23 cellular contexts compared by ENCODE assay signal in genomic region chr7:22316914-22317313, GRCh38. TPM values are rescaled to one million over a fixed set of nuclear protein-coding genes. Genes with fewer than 3 reads are reported as not detected.
A peak's percentile ranks its signal among the peaks of the same experiment; 100 is the strongest.
DNase-seq lines count a peak whose midpoint lies in the region; ATAC-seq and TF ChIP-seq lines count a peak whose summit lies in the region.
"Had no signal": no experiment of that assay in that cellular context is flagged by ENCODE, and none has a peak within 500 bp of the region (broad histone marks: within the 10 kb centered on the region; RNA-seq: fewer than 3 reads in every experiment).

No MANE protein-coding gene starts in this region.

- TF ChIP-seq CTCF in Caco-2 (IDR thresholded peaks at IDR 0.05; ENCODE audit: insufficient read depth in 1 of 2, low read depth in 1 of 2, low read length in 1 of 2, severe bottlenecking in 1 of 2, unreplicated experiment in 1 of 2), result no peak

- peaks cover 10% of the 10 kb centered on the region for H3K4me1 Mint-ChIP-seq in Caco-2 (ENCODE audit: low read depth, unreplicated experiment)
- H3K4me1 Mint-ChIP-seq: CD14-positive monocyte; CD8-positive, alpha-beta memory T cell had no signal

- intact Hi-C loops in Caco-2 (cut with micrococcal nuclease; ENCODE audit: unreplicated experiment), result no loop called here

- no peaks in the 10 kb centered on the region for H3K27me3 ChIP-seq in Caco-2 (replicated peaks; ENCODE audit: control insufficient read depth, insufficient read depth, low read length)
- H3K27me3 ChIP-seq: BE2C; BLaER1 treated with 17β-estradiol and CSF1 and Interleukin-3, amounts not matched to agents 10 nM and 100 nM had no signal

- H3K4me3 Mint-ChIP-seq in Caco-2 (ENCODE audit: unreplicated experiment), result no peak overlapping the region
- H3K4me3 Mint-ChIP-seq: CD14-positive monocyte; CD4-positive, alpha-beta T cell; CD8-positive, alpha-beta memory T cell; GM23338; H9 had no signal

- peaks cover 11% of the 10 kb centered on the region for H3K4me1 ChIP-seq in Caco-2
- H3K4me1 ChIP-seq: A549 had no signal

- no TSS peak for BruUV-seq in Caco-2 (replicated peaks; lab: Mats Ljungman, UMichigan)

- no peaks in the 10 kb centered on the region for H3K9me3 ChIP-seq in Caco-2
- H3K9me3 ChIP-seq: A549; BLaER1 treated with 17β-estradiol and CSF1 and Interleukin-3, amounts not matched to agents 10 nM and 100 nM had no signal

- no peak overlapping the region for H3K27ac Mint-ChIP-seq in Caco-2 (ENCODE audit: unreplicated experiment)
- H3K27ac Mint-ChIP-seq: CD14-positive monocyte; CD4-positive, alpha-beta T cell; CD8-positive, alpha-beta memory T cell; GM23338; H9 had no signal

- ATAC-seq in HG02885 (IDR thresholded peaks at IDR 0.05; ENCODE audit: poor library complexity, unreplicated experiment), result peak; percentile 49
- ATAC-seq: A549, GM23338, HCT116 had no signal

- DNase-seq in NCI-H2171 treated with DMSO at 0.1 percent for 48 hours (lab: John Stamatoyannopoulos, UW), result peak; percentile 12
- no peak for DNase-seq in NCI-H2171 (lab: John Stamatoyannopoulos, UW)
- DNase-seq in DMS53 treated with DMSO at 0.1 percent for 48 hours (lab: John Stamatoyannopoulos, UW; ENCODE audit: unreplicated experiment), result peak; percentile 79
- DNase-seq in SK-N-DZ (ENCODE audit: low spot score), result no peak
- DNase-seq in Caco-2, result no peak
- no peak for DNase-seq in OCI-M2 (lab: John Stamatoyannopoulos, UW; ENCODE audit: unreplicated experiment)
- DNase-seq: 8988T; ACHN; AML-193; BE2C; Calu3; CD4-positive, alpha-beta T cell; CD8-positive, alpha-beta memory T cell; DMS79; EL; GDM1; H9 had no signal

- H3K36me3 ChIP-seq in Caco-2 (ENCODE audit: control insufficient read depth, insufficient read depth, low read length), result no peaks in the 10 kb centered on the region

- H3K27me3 Mint-ChIP-seq in Caco-2 (ENCODE audit: insufficient read depth, unreplicated experiment), result no peaks in the 10 kb centered on the region
- H3K27me3 Mint-ChIP-seq: CD4-positive, alpha-beta T cell had no signal

- no peaks in the 10 kb centered on the region for H3K9me3 Mint-ChIP-seq in Caco-2 (ENCODE audit: unreplicated experiment)
- H3K9me3 Mint-ChIP-seq: CD4-positive, alpha-beta T cell; GM23338; H9 had no signal

- CTCF ChIA-PET in Caco-2 (lab: Charles Lee), result interaction anchor here (0.7 kb wide), 1 partner anchor 678 kb away, joined by 3 read pairs; no protein-coding TSS in a partner anchor

- H3K36me3 Mint-ChIP-seq in Caco-2 (ENCODE audit: insufficient read depth, unreplicated experiment), result peaks cover 5% of the 10 kb centered on the region
- H3K36me3 Mint-ChIP-seq: CD14-positive monocyte; CD8-positive, alpha-beta memory T cell had no signal

- H3K4me3 ChIP-seq in Caco-2 (ENCODE audit: low read depth, low read length), result no peak overlapping the region
- H3K4me3 ChIP-seq: A549; BLaER1 treated with 17β-estradiol and CSF1 and Interleukin-3, amounts not matched to agents 10 nM and 100 nM; GM23338 had no signal

- POLR2A ChIA-PET in Caco-2 (lab: Charles Lee), result no interaction called here

RNA-seq across cellular contexts. Expression of gene RAPGEF5, which starts 40.0 kb away (rescaled TPM):
- polyA plus RNA-seq in SK-N-DZ (2014; cell fraction: cytosol; rRNA removed), result 5.6 and 9.2 TPM in 2 replicates
- polyA plus RNA-seq in SK-N-DZ (2014; cell fraction: nucleus; rRNA removed), result 5.9 and 9.2 TPM in 2 replicates
- 16.9 and 20.7 TPM in 2 replicates for total RNA-seq in Caco-2 (2022)
- polyA plus RNA-seq: CD14-positive monocyte had no signal

Comparison
In these comparisons a context has a peak if more than half of its experiments do, and no peak if none do; other contexts are left out.
1. DNase-seq: peak in NCI-H2171 treated with DMSO at 0.1 percent for 48 hours (single experiment) and DMS53 treated with DMSO at 0.1 percent for 48 hours (single experiment); none in NCI-H2171 (single experiment), SK-N-DZ (single experiment), Caco-2 (0 of 2) and OCI-M2 (single experiment).